In genomic region chr11:85810521-85810870, GRCh38 we compare ENCODE assay signal across 8 cellular contexts. TPM values are rescaled to one million over a fixed set of nuclear protein-coding genes. Genes with fewer than 3 reads are reported as not detected.
DNase-seq lines count a peak whose midpoint lies in the region; ATAC-seq and TF ChIP-seq lines count a peak whose summit lies in the region.

No MANE protein-coding gene starts in this region.

- H3K4me1 ChIP-seq in HUES48 (ENCODE audit: control insufficient read depth, insufficient read depth, low read length) (peaks cover 12% of the 10 kb centered on the region), mucosa of descending colon (ENCODE audit: low read depth) (peaks cover 32% of the 10 kb centered on the region)

- peak; percentile 4 for DNase-seq in cerebellar cortex (ENCODE audit: low spot score)
- peak in 2 of 3 donors; percentile 56 to 59 for DNase-seq in mucosa of descending colon
- DNase-seq in GM13977 (ENCODE audit: low spot score): no peak
- DNase-seq in islet precursor cell: no peak
- no peak for DNase-seq in Kasumi-1 (lab: John Stamatoyannopoulos, UW)

- peaks cover 40% of the 10 kb centered on the region for H3K27me3 ChIP-seq in HUES48 (ENCODE audit: control insufficient read depth, insufficient read depth, low read length)

- no peaks in the 10 kb centered on the region for H3K36me3 ChIP-seq in HUES48 (ENCODE audit: control insufficient read depth, insufficient read depth, low read length)
- H3K36me3 ChIP-seq in mucosa of descending colon (ENCODE audit: low read depth): no peaks in the 10 kb centered on the region

- intact Hi-C loops in mucosa of descending colon (cut with DNase I, micrococcal nuclease): no loop called here

- in situ Hi-C loops in GM13977 (cut with MboI; ENCODE audit: low pct_unique_long_range_greater_than_20kb, low sequenced_read_pairs, unreplicated experiment): no loop called here

- ATAC-seq in mucosa of descending colon (peak; percentile 5), GM21390 (IDR thresholded peaks at IDR 0.05; ENCODE audit: unreplicated experiment) (no peak)

- H3K9ac ChIP-seq in HUES48 (ENCODE audit: low read depth, low read length): no peak overlapping the region

- TF ChIP-seq CTCF in 22Rv1 (IDR thresholded peaks at IDR 0.05) (no peak), mucosa of descending colon (IDR thresholded peaks at IDR 0.05) (no peak), GM13977 (IDR thresholded peaks at IDR 0.05; ENCODE audit: extremely low read depth, insufficient read depth, missing control alignments) (no peak)

- H3K9me3 ChIP-seq in HUES48 (ENCODE audit: control insufficient read depth, insufficient read depth, low read length) (no peaks in the 10 kb centered on the region), mucosa of descending colon (no peaks in the 10 kb centered on the region)

- H3K27ac ChIP-seq in 22Rv1: peak overlapping the region; percentile 88
- no peak overlapping the region for H3K27ac ChIP-seq in HUES48 (ENCODE audit: low read depth, low read length)

- H3K4me3 ChIP-seq in HUES48 (ENCODE audit: low read depth, low read length) (peak overlapping the region; percentile 86), mucosa of descending colon (peak overlapping the region; percentile 65)

RNA-seq across cellular contexts. Expression of gene SYTL2, which starts 0.4 kb away (rescaled TPM):
- total RNA-seq in mucosa of descending colon: 100 to 1,000 TPM; 150 to 502 (median 282) TPM

RNA-seq across cellular contexts. Expression of gene CCDC83, which starts 44.7 kb away (rescaled TPM):
- total RNA-seq in mucosa of descending colon: not detected

Comparison
In these comparisons a context has a peak if more than half of its experiments do, and no peak if none do; other contexts are left out.
1. DNase-seq: peak in cerebellar cortex (single experiment) and mucosa of descending colon (2 of 3); none in GM13977 (single experiment), islet precursor cell (single experiment) and Kasumi-1 (0 of 2).